11 cellular contexts compared by ENCODE assay signal in genomic region chr12:55720071-55720564, GRCh38. TPM values are rescaled to one million over a fixed set of nuclear protein-coding genes. Genes with fewer than 3 reads are reported as not detected.
DNase-seq lines count a peak whose midpoint lies in the region; ATAC-seq and TF ChIP-seq lines count a peak whose summit lies in the region.
"Had no signal": no experiment of that assay in that cellular context is flagged by ENCODE, and none has a peak within 500 bp of the region (broad histone marks: within the 10 kb centered on the region; RNA-seq: fewer than 3 reads in every experiment).

Gene RDH5 (plus strand): TSS chr12:55720393. CDS start chr12:55721185, 792 bp downstream.

- peaks cover 45% of the 10 kb centered on the region for H3K36me3 Mint-ChIP-seq in Caco-2 (ENCODE audit: insufficient read depth, unreplicated experiment)
- peaks cover 0 to 3% (median 3%) of the 10 kb centered on the region in 3 donors for H3K36me3 Mint-ChIP-seq in naive thymus-derived CD8-positive, alpha-beta T cell

- H3K27ac ChIP-seq in cardiac muscle cell (peak within 1 kb of the TSS; percentile 6), psoas muscle (peak within 1 kb of the TSS; percentile 92)

- peaks cover 8% of the 10 kb centered on the region for H3K4me1 Mint-ChIP-seq in Caco-2 (ENCODE audit: low read depth, unreplicated experiment)
- H3K4me1 Mint-ChIP-seq in naive thymus-derived CD8-positive, alpha-beta T cell, result peaks cover 16 to 52% (median 40%) of the 10 kb centered on the region in 4 donors

- CTCF ChIA-PET in Caco-2 (lab: Charles Lee), result interaction anchor here (0.6 to 3.9 kb wide), 7 partner anchors 9 to 286 kb away, joined by 3 to 102 read pairs (median 12); partner anchors contain the start of genes CD63 and ITGA7

- H3K27me3 ChIP-seq in Caco-2 (replicated peaks; ENCODE audit: control insufficient read depth, insufficient read depth, low read length) (no peaks in the 10 kb centered on the region), cardiac muscle cell (no peaks in the 10 kb centered on the region), psoas muscle (ENCODE audit: insufficient read depth in 3 of 3, low read length in 2 of 3) (no peaks in the 10 kb centered on the region)

- H3K4me3 Mint-ChIP-seq in Caco-2 (ENCODE audit: unreplicated experiment), result peak within 1 kb of the TSS; percentile 33
- H3K4me3 Mint-ChIP-seq in naive thymus-derived CD8-positive, alpha-beta T cell, result peak within 1 kb of the TSS in 2 of 10 donors; percentile 24 to 32

- ATAC-seq in SK-N-SH treated with all-trans-retinoic acid at 6 μM for 48 hours (peak; percentile 1; the same call in 2 of the 3 replicates), psoas muscle (peak; percentile 63 to 70 (median 64)), GM18858 (IDR thresholded peaks at IDR 0.05; ENCODE audit: unreplicated experiment) (no peak)
- no peak for ATAC-seq in naive thymus-derived CD8-positive, alpha-beta T cell

- H3K27me3 Mint-ChIP-seq in Caco-2 (ENCODE audit: insufficient read depth, unreplicated experiment), result no peaks in the 10 kb centered on the region
- H3K27me3 Mint-ChIP-seq in naive thymus-derived CD8-positive, alpha-beta T cell, result peaks cover 0 to 2% (median 0%) of the 10 kb centered on the region in 5 donors

- H3K4me1 ChIP-seq in Caco-2, result peaks cover 47% of the 10 kb centered on the region
- H3K4me1 ChIP-seq in cardiac muscle cell (ENCODE audit: low read depth), result peaks cover 6% of the 10 kb centered on the region
- peaks cover 87% of the 10 kb centered on the region for H3K4me1 ChIP-seq in psoas muscle

- peaks cover 3% of the 10 kb centered on the region for H3K36me3 ChIP-seq in Caco-2 (ENCODE audit: control insufficient read depth, insufficient read depth, low read length)
- H3K36me3 ChIP-seq in cardiac muscle cell, result peaks cover 4% of the 10 kb centered on the region
- H3K36me3 ChIP-seq in psoas muscle (ENCODE audit: insufficient read depth in 1 of 2, low read depth in 1 of 2), result peaks cover 2 to 26% of the 10 kb centered on the region in 2 donors

- H3K27ac Mint-ChIP-seq in Caco-2 (ENCODE audit: unreplicated experiment), result peak within 1 kb of the TSS; percentile 63
- H3K27ac Mint-ChIP-seq in naive thymus-derived CD8-positive, alpha-beta T cell, result peak within 1 kb of the TSS in 3 of 10 donors; percentile 18 to 43 (median 40)

- no TSS peak for BruUV-seq in Caco-2 (replicated peaks; lab: Mats Ljungman, UMichigan)

- TF ChIP-seq CTCF in Caco-2 (IDR thresholded peaks at IDR 0.05; ENCODE audit: insufficient read depth in 1 of 2, low read depth in 1 of 2, low read length in 1 of 2, severe bottlenecking in 1 of 2, unreplicated experiment in 1 of 2), result no peak
- TF ChIP-seq CTCF in cardiac muscle cell (IDR thresholded peaks at IDR 0.05; ENCODE audit: low read depth, low read length), result no peak
- TF ChIP-seq CTCF in psoas muscle (IDR thresholded peaks at IDR 0.05), result no peak

- POLR2A ChIA-PET in Caco-2 (lab: Charles Lee), result interaction anchor here (0.6 to 1.7 kb wide), 5 partner anchors 9 to 254 kb away, joined by 3 to 14 read pairs (median 8); partner anchors contain the start of genes CD63, ORMDL2, RAB5B and SARNP
- POLR2A ChIA-PET in naive thymus-derived CD8-positive, alpha-beta T cell (lab: Charles Lee), result interaction anchor here (4.0 kb wide), 1 partner anchor 10 kb away, joined by 23 read pairs; the partner anchor contains the start of gene CD63

- 15 to 31% (median 30%) methylated on average over 6 of the region's 6 CpGs for WGBS in psoas muscle, 3 donors

- H3K9me3 Mint-ChIP-seq in Caco-2 (ENCODE audit: unreplicated experiment), result no peaks in the 10 kb centered on the region
- H3K9me3 Mint-ChIP-seq in naive thymus-derived CD8-positive, alpha-beta T cell, result peaks cover 0 to 3% (median 0%) of the 10 kb centered on the region in 9 donors

- peak within 1 kb of the TSS; percentile 27 for H3K4me3 ChIP-seq in Caco-2 (ENCODE audit: low read depth, low read length)
- no peak within 1 kb of the TSS for H3K4me3 ChIP-seq in cardiac muscle cell
- peak within 1 kb of the TSS; percentile 52 for H3K4me3 ChIP-seq in psoas muscle

- intact Hi-C loops in Caco-2 (cut with micrococcal nuclease; ENCODE audit: unreplicated experiment), result loop anchor here (2.0 kb wide), 2 partner anchors 15 to 61 kb away; no protein-coding TSS in a partner anchor
- intact Hi-C loops in psoas muscle (cut with DNase I), result loop anchor here in 1 of 2 donors (1.0 to 2.0 kb wide), 2 partner anchors 15 to 39 kb away; a partner anchor contains a TSS

- H3K9me3 ChIP-seq in Caco-2, result no peaks in the 10 kb centered on the region
- H3K9me3 ChIP-seq in cardiac muscle cell (ENCODE audit: low read depth), result no peaks in the 10 kb centered on the region
- H3K9me3 ChIP-seq in psoas muscle, result no peaks in the 10 kb centered on the region

- DNase-seq in Caco-2, result peak; percentile 77 to 87
- peak in 1 of 2 donors; percentile 83 for DNase-seq in cardiac muscle cell (ENCODE audit: low read depth in 1 of 2, low spot score in 1 of 2)
- peak; percentile 75 to 93 for DNase-seq in psoas muscle
- DNase-seq in naive thymus-derived CD8-positive, alpha-beta T cell, result no peak
- no peak for DNase-seq in putamen (ENCODE audit: low spot score)
- no peak for DNase-seq in COLO829 (ENCODE audit: low spot score)
- DNase-seq: activated naive CD4-positive, alpha-beta T cell treated with Interleukin-2 at 50 U/mL for 16 hours; NCI-H1436 treated with DMSO at 0.1 percent for 48 hours; stimulated activated CD4-positive, alpha-beta T cell treated with anti-CD3 and anti-CD28 coated beads, Interleukin-1b, Interleukin-23, amount 100 ng/mL, for 48 hours had no signal

TF ChIP-seq in SK-N-SH treated with all-trans-retinoic acid at 6 μM for 48 hours, 23 proteins besides CTCF, POLR2A, EP300 and RAD21 (continues in another document):
- TF ChIP-seq ARNTL (CRISPR knock-in tag; IDR thresholded peaks at IDR 0.05; ENCODE audit: borderline replicate concordance, low read depth) (no peak), ZNF70 (CRISPR knock-in tag; IDR thresholded peaks at IDR 0.05) (no peak), POU6F1 (CRISPR knock-in tag; IDR thresholded peaks at IDR 0.05; ENCODE audit: borderline replicate concordance, low read depth) (no peak), TSHZ2 (CRISPR knock-in tag; IDR thresholded peaks at IDR 0.05) (no peak), PPARA (CRISPR knock-in tag; IDR thresholded peaks at IDR 0.05; ENCODE audit: borderline replicate concordance) (no peak), OSR1 (CRISPR knock-in tag; IDR thresholded peaks at IDR 0.05) (no peak), TOX (CRISPR knock-in tag; IDR thresholded peaks at IDR 0.05; ENCODE audit: borderline replicate concordance) (no peak), ISL1 (CRISPR knock-in tag; IDR thresholded peaks at IDR 0.05) (no peak), CSRNP3 (CRISPR knock-in tag; IDR thresholded peaks at IDR 0.05) (no peak)

RNA-seq across cellular contexts. Expression of gene RDH5, which starts in this region (rescaled TPM):
- total RNA-seq in Caco-2 (2022) (6.0 and 9.7 TPM in 2 replicates), cardiac muscle cell (10.1 and 11.2 TPM in 2 replicates), psoas muscle (10 to 100 TPM; 11.4 to 25.4 (median 16.0) TPM)
- polyA plus RNA-seq in cardiac muscle cell (6.6 and 12.6 TPM in 2 replicates), psoas muscle (10 to 100 TPM in 2 of 3 donors, 1 to 10 TPM in 1; 7.0 to 14.0 (median 11.9) TPM)
- 10 to 100 TPM; 28.8 to 30.4 TPM for total RNA-seq in naive thymus-derived CD8-positive, alpha-beta T cell
- 1 to 10 TPM in 2 of 3 donors, not detected in 1; 1.0 to 1.4 TPM for polyA plus RNA-seq in naive thymus-derived CD8-positive, alpha-beta T cell

Comparison
In these comparisons a context has a peak if more than half of its experiments do, and no peak if none do; other contexts are left out.
1. DNase-seq: peak in Caco-2 (2 of 2) and psoas muscle (2 of 2); none in naive thymus-derived CD8-positive, alpha-beta T cell (0 of 10), putamen (single experiment) and COLO829 (single experiment).
2. ATAC-seq: peak in SK-N-SH treated with all-trans-retinoic acid at 6 μM for 48 hours (single experiment) and psoas muscle (4 of 4); none in naive thymus-derived CD8-positive, alpha-beta T cell (0 of 2) and GM18858 (single experiment).